In the genomic region with DNA sequence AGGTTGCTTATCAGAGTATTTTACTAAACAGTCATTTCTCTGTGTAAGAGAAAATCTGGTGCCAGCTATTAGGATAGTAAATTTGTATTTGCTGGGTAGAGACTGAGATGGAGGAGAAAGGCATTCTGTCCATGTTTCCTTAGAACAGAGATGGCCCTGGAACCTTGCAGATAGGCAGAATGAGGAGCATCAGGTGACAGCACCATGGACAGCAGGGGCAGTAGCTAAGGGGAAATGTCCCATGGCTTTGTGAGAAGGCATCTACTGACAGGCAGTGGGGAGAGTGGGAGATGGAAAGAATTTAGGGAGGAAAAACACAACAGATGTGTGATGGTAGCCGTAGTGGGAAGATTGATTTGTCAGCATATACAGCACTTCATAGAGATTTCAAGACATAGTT, we compare ENCODE assay signal across 19 cellular contexts.
A peak's percentile ranks its signal among the peaks of the same experiment; 100 is the strongest.
DNase-seq lines count a peak whose midpoint lies in the region; ATAC-seq and TF ChIP-seq lines count a peak whose summit lies in the region.
"Had no signal": no experiment of that assay in that cellular context is flagged by ENCODE, and none has a peak within 500 bp of the region (broad histone marks: within the 10 kb centered on the region; RNA-seq: fewer than 3 reads in every experiment).

No MANE protein-coding gene starts in this region.

- H3K4me3 ChIP-seq in choroid plexus epithelial cell (ENCODE audit: low read depth, low read length), result no peak overlapping the region
- H3K4me3 ChIP-seq in esophagus squamous epithelium, result no peak overlapping the region
- H3K4me3 ChIP-seq in body of pancreas, result no peak overlapping the region
- H3K4me3 ChIP-seq: SJSA1 had no signal

- H3K4me1 ChIP-seq in esophagus squamous epithelium (no peaks in the 10 kb centered on the region), body of pancreas (no peaks in the 10 kb centered on the region)
- H3K4me1 ChIP-seq: SJSA1 had no signal

- H3K27me3 ChIP-seq in esophagus squamous epithelium, result no peaks in the 10 kb centered on the region
- no peaks in the 10 kb centered on the region for H3K27me3 ChIP-seq in body of pancreas
- H3K27me3 ChIP-seq: SJSA1 had no signal

- no peak overlapping the region for H3K27ac ChIP-seq in esophagus squamous epithelium
- H3K27ac ChIP-seq in body of pancreas, result no peak overlapping the region
- H3K27ac ChIP-seq: SJSA1 had no signal

- TF ChIP-seq POLR2A in esophagus squamous epithelium (IDR thresholded peaks at IDR 0.05) (no peak), body of pancreas (IDR thresholded peaks at IDR 0.05) (no peak)

- no peaks in the 10 kb centered on the region for H3K36me3 ChIP-seq in esophagus squamous epithelium
- H3K36me3 ChIP-seq in body of pancreas (replicated peaks in 1 of 2; ENCODE audit: insufficient read depth in 1 of 2, low read depth in 2 of 2), result no peaks in the 10 kb centered on the region
- H3K36me3 ChIP-seq: SJSA1 had no signal

- intact Hi-C loops in esophagus squamous epithelium (cut with DNase I), result no loop called here
- intact Hi-C loops in body of pancreas (cut with DNase I), result no loop called here

- DNase-seq in ELR (ENCODE audit: low read depth) (peak; percentile 9), OCI-M1 (lab: John Stamatoyannopoulos, UW) (peak; percentile 19), choroid plexus epithelial cell (ENCODE audit: low read depth) (peak; percentile 13), left kidney (ENCODE audit: low read depth, low spot score) (peak; percentile 52), esophagus squamous epithelium (lab: John Stamatoyannopoulos, UW) (no peak), SIG-M5 treated with dmso at 0.1 percent for 504 hours (lab: John Stamatoyannopoulos, UW; ENCODE audit: unreplicated experiment) (no peak), NOMO-1 treated with DMSO at 0.1 percent for 48 hours (lab: John Stamatoyannopoulos, UW; ENCODE audit: unreplicated experiment) (no peak), body of pancreas (no peak)
- DNase-seq: ACHN; CD4-positive, alpha-beta T cell; DMS79 treated with DMSO at 0.1 percent for 48 hours; GF-D8; Kasumi-1; NCI-H1417; NCI-H1930; NCI-H2171; NCI-H446 treated with DMSO at 0.1 percent for 48 hours; NCI-H748 treated with DMSO at 0.1 percent for 48 hours had no signal

- TF ChIP-seq CTCF in choroid plexus epithelial cell (conservative IDR thresholded peaks at IDR 0.05; ENCODE audit: low read depth, low read length) (no peak), esophagus squamous epithelium (IDR thresholded peaks at IDR 0.05) (no peak), body of pancreas (IDR thresholded peaks at IDR 0.05) (no peak)

- no peaks in the 10 kb centered on the region for H3K9me3 ChIP-seq in esophagus squamous epithelium
- no peaks in the 10 kb centered on the region for H3K9me3 ChIP-seq in body of pancreas
- H3K9me3 ChIP-seq: SJSA1 had no signal

- 80 to 96% methylated on average over 1 of the region's 1 CpG for WGBS in esophagus squamous epithelium, 2 donors
- WGBS in body of pancreas, 2 donors, result 58 to 71% methylated on average over 1 of the region's 1 CpG

- no peak for ATAC-seq in body of pancreas

Comparison
In these comparisons a context has a peak if more than half of its experiments do, and no peak if none do; other contexts are left out.
1. DNase-seq: peak in ELR (single experiment), OCI-M1 (single experiment), choroid plexus epithelial cell (single experiment) and left kidney (single experiment); none in esophagus squamous epithelium (single experiment), SIG-M5 treated with dmso at 0.1 percent for 504 hours (single experiment), NOMO-1 treated with DMSO at 0.1 percent for 48 hours (single experiment) and body of pancreas (0 of 4).